Comparison of ENCODE assay signal across 9 cellular contexts in genomic region chr13:100657881-100658315, GRCh38. TPM values are rescaled to one million over a fixed set of nuclear protein-coding genes. Genes with fewer than 3 reads are reported as not detected.
A peak's percentile ranks its signal among the peaks of the same experiment; 100 is the strongest.
DNase-seq lines count a peak whose midpoint lies in the region; ATAC-seq and TF ChIP-seq lines count a peak whose summit lies in the region.
"Had no signal": no experiment of that assay in that cellular context is flagged by ENCODE, and none has a peak within 500 bp of the region (broad histone marks: within the 10 kb centered on the region; RNA-seq: fewer than 3 reads in every experiment).

No MANE protein-coding gene starts in this region.

- dilution Hi-C loops in mammary epithelial cell (cut with HindIII; ENCODE audit: low sequenced_read_pairs), result no loop called here

- H3K4me1 ChIP-seq in mammary epithelial cell (ENCODE audit: insufficient read depth, low read length) (no peaks in the 10 kb centered on the region), left ventricle myocardium inferior (no peaks in the 10 kb centered on the region)

- H3K27ac ChIP-seq in mammary epithelial cell (ENCODE audit: insufficient read depth, low read depth, low read length), result no peak overlapping the region
- no peak overlapping the region for H3K27ac ChIP-seq in left ventricle myocardium inferior (replicated peaks)

- H2AFZ ChIP-seq in mammary epithelial cell (ENCODE audit: low read depth, low read length), result no peak overlapping the region

- intact Hi-C loops in mammary epithelial cell (cut with micrococcal nuclease), result no loop called here
- intact Hi-C loops in left ventricle myocardium inferior (cut with micrococcal nuclease), result no loop called here

- no peaks in the 10 kb centered on the region for H3K36me3 ChIP-seq in mammary epithelial cell (ENCODE audit: insufficient read depth, low read length)
- peaks cover 84% of the 10 kb centered on the region for H3K36me3 ChIP-seq in left ventricle myocardium inferior

- no peaks in the 10 kb centered on the region for H4K20me1 ChIP-seq in mammary epithelial cell (ENCODE audit: insufficient read depth, low read length)

- no TSS peak for BruUV-seq in mammary epithelial cell (replicated peaks; lab: Mats Ljungman, UMichigan)

- no peaks in the 10 kb centered on the region for H3K79me2 ChIP-seq in mammary epithelial cell (ENCODE audit: insufficient read depth, low read length)

- TF ChIP-seq CTCF in mammary epithelial cell (conservative IDR thresholded peaks at IDR 0.05 in 1 of 2, IDR thresholded peaks at IDR 0.05 in 1 of 2; ENCODE audit: extremely low read depth in 1 of 2, insufficient read depth in 1 of 2, low read depth in 1 of 2, low read length in 2 of 2) (no peak), left ventricle myocardium inferior (IDR thresholded peaks at IDR 0.05; ENCODE audit: borderline replicate concordance) (no peak)

- ATAC-seq in GM18873 (IDR thresholded peaks at IDR 0.05; ENCODE audit: low FRiP score, unreplicated experiment) (peak; percentile 17), HG02885 (IDR thresholded peaks at IDR 0.05; ENCODE audit: poor library complexity, unreplicated experiment) (peak; percentile 17)

- H3K9ac ChIP-seq in mammary epithelial cell (ENCODE audit: insufficient read depth, low read length), result no peak overlapping the region

- in situ Hi-C loops in mammary epithelial cell (cut with MboI; ENCODE audit: low sequenced_read_pairs in 2 of 2), result no loop called here

- 98% methylated on average over 5 of the region's 5 CpGs for WGBS in mammary epithelial cell (ENCODE audit: low coverage, missing lambda C conversion rate)

- H3K9me3 ChIP-seq in mammary epithelial cell (replicated peaks; ENCODE audit: insufficient read depth, low read length), result no peaks in the 10 kb centered on the region
- no peaks in the 10 kb centered on the region for H3K9me3 ChIP-seq in left ventricle myocardium inferior (replicated peaks)

- CTCF ChIA-PET in mammary epithelial cell (lab: Charles Lee; ENCODE audit: low non-redundant PET), result no interaction called here

- H3K27me3 ChIP-seq in mammary epithelial cell (ENCODE audit: insufficient read depth, low read length), result no peaks in the 10 kb centered on the region
- H3K27me3 ChIP-seq in left ventricle myocardium inferior (ENCODE audit: low read depth), result no peaks in the 10 kb centered on the region

- no peak overlapping the region for H3K4me2 ChIP-seq in mammary epithelial cell (ENCODE audit: insufficient read depth, low read depth, low read length)

- H3K4me3 ChIP-seq in mammary epithelial cell (replicated peaks in 1 of 3; ENCODE audit: insufficient read depth in 1 of 3, low read depth in 2 of 3, low read length in 3 of 3) (no peak overlapping the region), left ventricle myocardium inferior (no peak overlapping the region)

- DNase-seq in astrocyte of the hippocampus (ENCODE audit: low read depth, low spot score), result peak; percentile 71
- DNase-seq in occipital lobe (lab: John Stamatoyannopoulos, UW), result peak; percentile 65
- no peak for DNase-seq in SIG-M5 treated with dmso at 0.1 percent for 504 hours (lab: John Stamatoyannopoulos, UW; ENCODE audit: unreplicated experiment)
- DNase-seq in mammary epithelial cell, result no peak
- DNase-seq in left ventricle myocardium inferior, result no peak
- DNase-seq: DMS153, SW 1271 had no signal

RNA-seq across cellular contexts. Expression of gene TMTC4, which starts 16.7 kb away (rescaled TPM):
- total RNA-seq in occipital lobe, result 107 TPM
- 1 to 10 TPM; 4.2 to 7.5 TPM for total RNA-seq in mammary epithelial cell
- polyA plus RNA-seq in mammary epithelial cell, result 5.8 TPM
- polyA minus RNA-seq in mammary epithelial cell, result 14.1 TPM
- 6.2 TPM for total RNA-seq in left ventricle myocardium inferior

Comparison
In these comparisons a context has a peak if more than half of its experiments do, and no peak if none do; other contexts are left out.
1. DNase-seq: peak in astrocyte of the hippocampus (single experiment) and occipital lobe (single experiment); none in SIG-M5 treated with dmso at 0.1 percent for 504 hours (single experiment), mammary epithelial cell (single experiment) and left ventricle myocardium inferior (single experiment).
2. RNA of gene TMTC4, which starts 16.7 kb away (total RNA-seq): 107 TPM in occipital lobe (single experiment); 4.2 to 7.5 TPM in mammary epithelial cell and 6.2 TPM in left ventricle myocardium inferior (single experiment); every median in the first group is over 10 times any median in the second.